ENCODE assay signal across 10 cellular contexts in the genomic region with DNA sequence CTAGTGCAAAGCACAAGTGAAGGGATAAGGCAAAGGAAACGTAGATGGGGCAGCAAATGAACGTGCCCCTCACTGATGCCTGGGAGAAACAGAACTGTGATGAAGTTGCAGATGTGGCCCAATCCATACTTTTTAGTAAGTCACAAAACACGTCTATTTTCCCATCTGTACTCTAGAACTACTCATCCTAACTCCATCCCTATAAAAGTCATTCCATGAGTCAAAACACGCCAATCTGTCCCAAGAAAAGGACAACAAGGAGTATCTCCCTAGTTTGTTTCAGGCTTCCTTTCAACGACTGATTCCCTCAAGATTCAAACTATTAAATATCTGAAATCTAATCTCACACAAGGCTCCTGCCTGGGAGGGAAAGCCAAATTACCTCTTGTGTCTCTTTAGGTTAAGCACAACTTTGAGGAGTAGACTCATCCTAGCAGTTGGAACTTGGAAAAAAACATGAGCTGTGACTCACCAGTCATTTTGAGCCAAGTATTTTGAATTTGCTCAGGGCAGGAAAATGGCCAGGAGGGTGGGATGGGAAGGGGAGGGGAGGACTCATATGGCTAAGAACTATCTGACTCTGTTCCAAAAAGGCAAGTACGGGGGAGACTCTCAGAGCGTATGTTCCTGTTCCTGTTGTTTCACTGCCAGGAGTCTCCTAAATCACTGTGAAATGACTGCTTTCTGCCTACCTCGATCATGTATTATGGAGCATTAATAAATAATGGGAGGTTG.
DNase-seq lines count a peak whose midpoint lies in the region; ATAC-seq and TF ChIP-seq lines count a peak whose summit lies in the region.
"Had no signal": no experiment of that assay in that cellular context is flagged by ENCODE, and none has a peak within 500 bp of the region (broad histone marks: within the 10 kb centered on the region; RNA-seq: fewer than 3 reads in every experiment).

No MANE protein-coding gene starts in this region.

- H3K4me3 ChIP-seq in epithelial cell of esophagus (ENCODE audit: low read length): no peak overlapping the region
- no peak overlapping the region for H3K4me3 ChIP-seq in mucosa of descending colon
- H3K4me3 ChIP-seq: HAP-1 had no signal

- peak; percentile 68 for DNase-seq in AG08395 (ENCODE audit: low spot score)
- peak; percentile 19 for DNase-seq in NCI-H2171 (lab: John Stamatoyannopoulos, UW)
- DNase-seq in epithelial cell of esophagus (ENCODE audit: low read depth): peak; percentile 94
- peak in 1 of 3 donors; percentile 3 for DNase-seq in mucosa of descending colon
- no peak for DNase-seq in activated CD8-positive, alpha-beta memory T cell treated with anti-CD3 and anti-CD28 coated beads, Interleukin-2, amount 50 U/mL, for 48 hours
- DNase-seq in activated CD8-positive, alpha-beta memory T cell treated with anti-CD3 and anti-CD28 coated beads for 24 hours: no peak
- DNase-seq in retina: no peak
- DNase-seq: CD8-positive, alpha-beta T cell had no signal

- H3K9me3 ChIP-seq in mucosa of descending colon: no peaks in the 10 kb centered on the region
- H3K9me3 ChIP-seq: HAP-1 had no signal

- H3K36me3 ChIP-seq in mucosa of descending colon (ENCODE audit: low read depth): no peaks in the 10 kb centered on the region
- H3K36me3 ChIP-seq: HAP-1 had no signal

- H3K4me1 ChIP-seq in mucosa of descending colon (ENCODE audit: low read depth): no peaks in the 10 kb centered on the region

- peak; percentile 16 for ATAC-seq in mucosa of descending colon
- ATAC-seq in GM19463 (IDR thresholded peaks at IDR 0.05; ENCODE audit: unreplicated experiment): no peak
- ATAC-seq: CD8-positive, alpha-beta T cell had no signal

- intact Hi-C loops in mucosa of descending colon (cut with DNase I, micrococcal nuclease): no loop called here

- TF ChIP-seq CTCF in epithelial cell of esophagus (IDR thresholded peaks at IDR 0.05; ENCODE audit: insufficient read depth, low read depth, low read length, missing control alignments) (no peak), mucosa of descending colon (IDR thresholded peaks at IDR 0.05) (no peak)

Comparison
In these comparisons a context has a peak if more than half of its experiments do, and no peak if none do; other contexts are left out.
1. DNase-seq: peak in AG08395 (single experiment), NCI-H2171 (single experiment) and epithelial cell of esophagus (single experiment); none in activated CD8-positive, alpha-beta memory T cell treated with anti-CD3 and anti-CD28 coated beads, Interleukin-2, amount 50 U/mL, for 48 hours (single experiment), activated CD8-positive, alpha-beta memory T cell treated with anti-CD3 and anti-CD28 coated beads for 24 hours (single experiment) and retina (single experiment).